In genomic region chr22:11826000-11826399, GRCh38 we compare ENCODE assay signal across 1 cellular context.
DNase-seq lines count a peak whose midpoint lies in the region; ATAC-seq, FAIRE-seq and TF ChIP-seq lines count a peak whose summit lies in the region.
"Not testable (repeated sequence)": the region's sequence is repeated elsewhere in the genome, so short reads cannot be mapped to it uniquely, and the experiment has no call there.

No MANE protein-coding gene starts in this region.

- H2AFZ ChIP-seq in K562 (ENCODE audit: low read depth, low read length): not testable (repeated sequence)

- not testable (repeated sequence) for H3K36me3 ChIP-seq in K562 (ENCODE audit: control insufficient read depth, insufficient read depth, low read length)

- H4K20me1 ChIP-seq in K562 (replicated peaks; ENCODE audit: control insufficient read depth, insufficient read depth, low read length): not testable (repeated sequence)

- H3K9me1 ChIP-seq in K562 (ENCODE audit: control insufficient read depth, insufficient read depth, low read length): not testable (repeated sequence)

- not testable (repeated sequence) for H3K9me3 ChIP-seq in K562 (replicated peaks; ENCODE audit: control insufficient read depth, insufficient read depth, low read depth, low read length)

- intact Hi-C loops in K562 (cut with micrococcal nuclease): not testable (repeated sequence)

- POLR2A ChIA-PET in K562 (lab: Yijun Ruan, JAX): not testable (repeated sequence)

- H3K79me2 ChIP-seq in K562 (ENCODE audit: control insufficient read depth, insufficient read depth, low read length): not testable (repeated sequence)

- H3K4me3 ChIP-seq in K562: not testable (repeated sequence)

- 0% methylated on average over 1 of the region's 2 CpGs for WGBS in K562 (ENCODE audit: insufficient coverage, low coverage, missing lambda C conversion rate)

- not testable (repeated sequence) for ATAC-seq in K562

- not testable (repeated sequence) for H3K27ac ChIP-seq in K562 (ENCODE audit: extremely low read depth, low read depth, low read length)

- BruUV-seq in K562 (replicated peaks; lab: Mats Ljungman, UMichigan): not testable (repeated sequence)

- not testable (repeated sequence) for H3K4me2 ChIP-seq in K562 (ENCODE audit: insufficient read depth, low read length)

- H3K9ac ChIP-seq in K562 (ENCODE audit: insufficient read depth in 1 of 2, low read depth in 2 of 2, low read length in 2 of 2): not testable (repeated sequence)

- in situ Hi-C loops in K562 (cut with MboI): not testable (repeated sequence)

- not testable (repeated sequence) for H3K27me3 ChIP-seq in K562 (ENCODE audit: control insufficient read depth in 2 of 2, insufficient read depth in 2 of 2, low read length in 2 of 2)

- TF ChIP-seq CTCF in K562 (IDR thresholded peaks at IDR 0.05 in 2 of 3, conservative IDR thresholded peaks at IDR 0.05 in 1 of 3; ENCODE audit: insufficient read depth in 2 of 3, low read depth in 1 of 3, low read length in 3 of 3): not testable (repeated sequence)

- not testable (repeated sequence) for H3K4me1 ChIP-seq in K562 (replicated peaks in 1 of 2; ENCODE audit: control insufficient read depth in 2 of 2, insufficient read depth in 2 of 2, low read length in 2 of 2)

- not testable (repeated sequence) for TF ChIP-seq EP300 in K562 (IDR thresholded peaks at IDR 0.05; ENCODE audit: low read length)

- FAIRE-seq in K562 (lab: Jason Lieb, UNC): not testable (repeated sequence)

- CTCF ChIA-PET in K562 (lab: Yijun Ruan, JAX; ENCODE audit: low intra/inter-chr PET ratio): not testable (repeated sequence)

- DNase-seq in K562 (ENCODE audit: extremely low read depth in 1 of 4, low spot score in 3 of 4): not testable (repeated sequence)

- not testable (repeated sequence) for TF ChIP-seq POLR2A in K562 (conservative IDR thresholded peaks at IDR 0.05)

- not testable (repeated sequence) for TF ChIP-seq RAD21 in K562 (CRISPR knock-in tag; conservative IDR thresholded peaks at IDR 0.05 in 1 of 2, IDR thresholded peaks at IDR 0.05 in 1 of 2)

TF ChIP-seq in K562, 482 proteins besides CTCF, POLR2A, EP300 and RAD21:
- TF ChIP-seq NR2C1 (IDR thresholded peaks at IDR 0.05) (peak; percentile 95), NR2C1 (tag; IDR thresholded peaks at IDR 0.05) (peak; percentile 91), NR2C2 (tag; IDR thresholded peaks at IDR 0.05) (peak; percentile 75)
- not testable (repeated sequence) for TF ChIP-seq NR2C2 (CRISPR knock-in tag; IDR thresholded peaks at IDR 0.05)
TF ChIP-seq in K562: peak in this region for 2; not testable (repeated sequence) for 480.
